Comparison of ENCODE assay signal across 26 cellular contexts in the genomic region with DNA sequence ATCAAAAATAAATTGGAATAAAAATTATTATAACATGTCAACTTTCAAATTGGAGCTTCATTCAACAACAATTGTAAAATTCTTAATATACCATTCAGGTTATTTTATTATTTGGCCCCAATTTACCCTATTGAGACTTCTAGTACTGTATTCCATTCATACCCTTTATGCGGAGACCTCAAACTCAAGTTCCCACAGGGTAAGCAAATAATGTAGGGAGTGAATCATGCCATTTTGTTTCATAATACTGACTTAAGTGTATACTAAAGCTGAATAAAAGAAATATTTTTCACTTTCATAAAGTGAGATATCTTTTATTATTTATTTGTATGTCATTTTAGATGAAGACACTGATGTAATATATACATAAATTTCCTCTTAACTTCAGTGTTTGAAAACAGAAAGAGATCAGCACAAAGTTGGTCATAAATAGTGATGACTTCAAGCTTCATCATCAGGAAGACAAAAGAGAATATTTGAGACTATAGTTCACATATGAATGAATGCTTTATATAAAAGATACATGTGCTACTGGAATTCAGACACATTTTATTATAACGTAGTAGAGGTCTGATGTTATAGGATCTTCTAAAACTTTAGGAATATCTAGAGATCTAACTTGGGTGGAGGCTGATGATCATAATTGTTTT.
"Had no signal": no experiment of that assay in that cellular context is flagged by ENCODE, and none has a peak within 500 bp of the region (broad histone marks: within the 10 kb centered on the region; RNA-seq: fewer than 3 reads in every experiment).

No MANE protein-coding gene starts in this region.

- H3K4me3 ChIP-seq: adrenal gland, SJSA1 had no signal

- H3K4me1 ChIP-seq: adrenal gland, SJSA1 had no signal

- H3K27ac ChIP-seq: adrenal gland, RWPE1, SJSA1, WERI-Rb-1 had no signal

- DNase-seq: activated CD4-positive, alpha-beta memory T cell treated with anti-CD3 and anti-CD28 coated beads, Interleukin-2, amount 10 ng/mL, durations not matched to agents 7 days and 5 days; activated CD4-positive, alpha-beta T cell treated with anti-CD3 and anti-CD28 coated beads for 36 hours; activated CD4-positive, alpha-beta T cell treated with anti-CD3 and anti-CD28 coated beads, Interleukin-2, amount 50 U/mL, for 1 hour; activated gamma-delta T cell treated with Interleukin-2 at 50 U/mL for 16 hours; activated naive CD4-positive, alpha-beta T cell treated with anti-CD3 and anti-CD28 coated beads, Interleukin-2, amount 10 ng/mL, durations not matched to agents 7 days and 5 days; activated naive CD8-positive, alpha-beta T cell treated with anti-CD3 and anti-CD28 coated beads for 36 hours; activated T-cell treated with anti-CD3 and anti-CD28 coated beads for 4 hours; activated T-cell treated with anti-CD3 and anti-CD28 coated beads, Interleukin-2, amount 50 U/mL, for 72 hours; adrenal gland; anterior cingulate cortex; caudate nucleus; KBM-7; MV-4-11; NCI-H1105; NCI-H1436; NCI-H1694 treated with DMSO at 0.1 percent for 48 hours; NCI-H2029 treated with DMSO at 0.1 percent for 48 hours; NCI-H345; NCI-H510A; NCI-H526 treated with DMSO at 0.1 percent for 48 hours; NCI-H82; SHP77; T-cell; WERI-Rb-1 had no signal

- H3K36me3 ChIP-seq: adrenal gland, SJSA1, WERI-Rb-1 had no signal

- H3K27me3 ChIP-seq: adrenal gland, SJSA1 had no signal

- H3K9me3 ChIP-seq: adrenal gland, SJSA1 had no signal
